ENCODE assay signal across 9 cellular contexts in genomic region chr2:44560352-44560751, GRCh38.
DNase-seq lines count a peak whose midpoint lies in the region; FAIRE-seq and TF ChIP-seq lines count a peak whose summit lies in the region.
"Had no signal": no experiment of that assay in that cellular context is flagged by ENCODE, and none has a peak within 500 bp of the region (broad histone marks: within the 10 kb centered on the region; RNA-seq: fewer than 3 reads in every experiment).

No MANE protein-coding gene starts in this region.

- H3K4me2 ChIP-seq in astrocyte (ENCODE audit: low read length) = no peak overlapping the region

- no peaks in the 10 kb centered on the region for H3K79me2 ChIP-seq in astrocyte (ENCODE audit: insufficient read depth, low read length)

- H3K4me1 Mint-ChIP-seq in astrocyte (ENCODE audit: low read depth, unreplicated experiment) = peaks cover 7% of the 10 kb centered on the region
- no peaks in the 10 kb centered on the region for H3K4me1 Mint-ChIP-seq in osteocyte (ENCODE audit: unreplicated experiment)

- H3K27ac ChIP-seq in astrocyte (ENCODE audit: low read depth, low read length) = no peak overlapping the region

- no peaks in the 10 kb centered on the region for H4K20me1 ChIP-seq in astrocyte (ENCODE audit: insufficient read depth, low read length)

- no peaks in the 10 kb centered on the region for H3K36me3 ChIP-seq in astrocyte (ENCODE audit: insufficient read depth, low read length)
- H3K36me3 ChIP-seq: MG63 had no signal

- no peaks in the 10 kb centered on the region for H3K27me3 Mint-ChIP-seq in astrocyte (ENCODE audit: low read depth, unreplicated experiment)
- no peaks in the 10 kb centered on the region for H3K27me3 Mint-ChIP-seq in osteocyte (ENCODE audit: unreplicated experiment)

- no peak overlapping the region for H3K9ac ChIP-seq in astrocyte (ENCODE audit: low read length)

- H3K36me3 Mint-ChIP-seq in astrocyte (ENCODE audit: low read depth, unreplicated experiment) (no peaks in the 10 kb centered on the region), osteocyte (ENCODE audit: unreplicated experiment) (no peaks in the 10 kb centered on the region)

- no peak overlapping the region for H3K27ac Mint-ChIP-seq in astrocyte (ENCODE audit: unreplicated experiment)
- H3K27ac Mint-ChIP-seq in osteocyte (ENCODE audit: unreplicated experiment) = no peak overlapping the region

- FAIRE-seq in astrocyte (lab: Jason Lieb, UNC) = no peak

- no peak overlapping the region for H2AFZ ChIP-seq in astrocyte (ENCODE audit: low read depth, low read length)

- H3K4me1 ChIP-seq in astrocyte (ENCODE audit: insufficient read depth, low read length) = no peaks in the 10 kb centered on the region

- H3K9me3 Mint-ChIP-seq in astrocyte (ENCODE audit: unreplicated experiment) (no peaks in the 10 kb centered on the region), osteocyte (ENCODE audit: unreplicated experiment) (peaks cover under 1% of the 10 kb centered on the region)

- H3K4me3 Mint-ChIP-seq in astrocyte (ENCODE audit: unreplicated experiment) (no peak overlapping the region), osteocyte (ENCODE audit: unreplicated experiment) (no peak overlapping the region)

- no peaks in the 10 kb centered on the region for H3K27me3 ChIP-seq in astrocyte (ENCODE audit: insufficient read depth, low read length)
- H3K27me3 ChIP-seq: MG63 had no signal

- no peaks in the 10 kb centered on the region for H3K9me3 ChIP-seq in astrocyte (ENCODE audit: insufficient read depth, low read depth, low read length)
- H3K9me3 ChIP-seq: MG63 had no signal

- peak; percentile 27 for TF ChIP-seq CTCF in HFF-Myc (IDR thresholded peaks at IDR 0.05; ENCODE audit: low read depth, low read length, missing control alignments)
- peak; percentile 5 for TF ChIP-seq CTCF in astrocyte (IDR thresholded peaks at IDR 0.05; ENCODE audit: insufficient read depth, low read depth, low read length)
- TF ChIP-seq CTCF in osteocyte (IDR thresholded peaks at IDR 0.05) = peak; percentile 32

- DNase-seq in NCI-H146 (lab: John Stamatoyannopoulos, UW) = peak; percentile 17
- no peak for DNase-seq in NCI-H146 treated with DMSO at 0.1 percent for 48 hours (lab: John Stamatoyannopoulos, UW; ENCODE audit: unreplicated experiment)
- DNase-seq in HFF-Myc (ENCODE audit: extremely low read depth, low read depth) = no peak
- no peak for DNase-seq in astrocyte (ENCODE audit: low read depth)
- no peak for DNase-seq in osteocyte (ENCODE audit: extremely low spot score, unreplicated experiment)
- no peak for DNase-seq in EL
- DNase-seq in SW480 (ENCODE audit: low spot score) = no peak
- DNase-seq in LoVo (ENCODE audit: low spot score) = no peak
- DNase-seq: MG63 had no signal

- H3K4me3 ChIP-seq in HFF-Myc (replicated peaks; ENCODE audit: low read depth, low read length) = no peak overlapping the region
- no peak overlapping the region for H3K4me3 ChIP-seq in astrocyte (ENCODE audit: insufficient read depth, low read depth, low read length)
- H3K4me3 ChIP-seq: MG63 had no signal
